Comparison of ENCODE assay signal across 7 cellular contexts in genomic region chr9:86350006-86350755, GRCh38. TPM values are rescaled to one million over a fixed set of nuclear protein-coding genes. Genes with fewer than 3 reads are reported as not detected.
A peak's percentile ranks its signal among the peaks of the same experiment; 100 is the strongest.
DNase-seq lines count a peak whose midpoint lies in the region; ATAC-seq and TF ChIP-seq lines count a peak whose summit lies in the region.

No MANE protein-coding gene starts in this region.

- peaks cover 16% of the 10 kb centered on the region for H4K20me1 ChIP-seq in osteoblast (ENCODE audit: insufficient read depth, low read length)

- DNase-seq in activated B cell treated with CpG ODN at 0.5 μM for 24 hours, result no peak
- DNase-seq in osteoblast (ENCODE audit: insufficient read length, low spot score, missing footprints), result peak; percentile 51
- no peak for DNase-seq in erythroblast (lab: John Stamatoyannopoulos, UW)
- no peak for DNase-seq in ecto neural progenitor cell (ENCODE audit: low spot score)
- DNase-seq in activated CD4-positive, CD25-positive, alpha-beta regulatory T cell (lab: John Stamatoyannopoulos, UW), result no peak

- H3K4me2 ChIP-seq in osteoblast (ENCODE audit: insufficient read depth, low read length), result peak overlapping the region; percentile 99

- no peaks in the 10 kb centered on the region for H3K9me3 Mint-ChIP-seq in activated B cell treated with CpG ODN at 0.5 μM for 24 hours

- CTCF ChIA-PET in activated B cell treated with CpG ODN at 0.5 μM for 24 hours (lab: Charles Lee), result interaction anchor here (1.1 kb wide), 1 partner anchor 9 kb away, joined by 6 read pairs; no protein-coding TSS in a partner anchor

- intact Hi-C loops in activated B cell treated with CpG ODN at 0.5 μM for 24 hours (cut with micrococcal nuclease), result loop anchor here (1.0 kb wide), 2 partner anchors 9 to 68 kb away; partner anchors contain the start of gene ISCA1

- POLR2A ChIA-PET in activated B cell treated with CpG ODN at 0.5 μM for 24 hours (lab: Charles Lee), result interaction anchor here (1.4 to 2.1 kb wide), 3 partner anchors 9 to 68 kb away, joined by 3 to 15 read pairs (median 6); partner anchors contain the start of gene ISCA1

- H3K36me3 Mint-ChIP-seq in activated B cell treated with CpG ODN at 0.5 μM for 24 hours (ENCODE audit: low read depth), result peaks cover 50% of the 10 kb centered on the region

- H3K27me3 ChIP-seq in osteoblast (ENCODE audit: insufficient read depth, low read length), result no peaks in the 10 kb centered on the region

- H3K9me3 ChIP-seq in osteoblast (ENCODE audit: low read depth, low read length), result no peaks in the 10 kb centered on the region

- TF ChIP-seq CTCF in activated B cell treated with CpG ODN at 0.5 μM for 24 hours (IDR thresholded peaks at IDR 0.05), result no peak
- no peak for TF ChIP-seq CTCF in osteoblast (IDR thresholded peaks at IDR 0.05; ENCODE audit: extremely low read depth, low read depth, low read length)

- H3K4me3 Mint-ChIP-seq in activated B cell treated with CpG ODN at 0.5 μM for 24 hours, result peak overlapping the region; percentile 90

- ATAC-seq in GM18907 (IDR thresholded peaks at IDR 0.05; ENCODE audit: unreplicated experiment) (peak; percentile 34), HG02973 (IDR thresholded peaks at IDR 0.05; ENCODE audit: unreplicated experiment) (peak; percentile 27), activated B cell treated with CpG ODN at 0.5 μM for 24 hours (ENCODE audit: low read depth) (peak; percentile 28)

- peaks cover 74% of the 10 kb centered on the region for H3K4me1 Mint-ChIP-seq in activated B cell treated with CpG ODN at 0.5 μM for 24 hours

- H3K4me1 ChIP-seq in osteoblast (ENCODE audit: insufficient read depth, low read length), result peaks cover 39% of the 10 kb centered on the region

- H3K4me3 ChIP-seq in osteoblast (ENCODE audit: insufficient read depth, low read length), result no peak overlapping the region

- H3K27ac ChIP-seq in osteoblast (ENCODE audit: low read depth, low read length), result no peak overlapping the region

- no peaks in the 10 kb centered on the region for H3K27me3 Mint-ChIP-seq in activated B cell treated with CpG ODN at 0.5 μM for 24 hours

- H3K27ac Mint-ChIP-seq in activated B cell treated with CpG ODN at 0.5 μM for 24 hours, result peak overlapping the region; percentile 93

- peaks cover 86% of the 10 kb centered on the region for H3K79me2 ChIP-seq in osteoblast (ENCODE audit: insufficient read depth, low read length)

- H3K36me3 ChIP-seq in osteoblast (ENCODE audit: insufficient read depth, low read length), result peaks cover 23% of the 10 kb centered on the region

- H2AFZ ChIP-seq in osteoblast (ENCODE audit: low read length), result no peak overlapping the region

- TF ChIP-seq POLR2A in erythroblast (IDR thresholded peaks at IDR 0.05; ENCODE audit: low read length), result no peak

RNA-seq across cellular contexts. Expression of gene TUT7, which starts 4.0 kb away (rescaled TPM):
- total RNA-seq in activated B cell treated with CpG ODN at 0.5 μM for 24 hours (43.8 and 50.4 TPM in 2 replicates), osteoblast (39.8 and 46.9 TPM in 2 replicates)
